Comparison of ENCODE assay signal across 14 cellular contexts in genomic region chr10:49471532-49471931, GRCh38.
A peak's percentile ranks its signal among the peaks of the same experiment; 100 is the strongest.
DNase-seq lines count a peak whose midpoint lies in the region; ATAC-seq, FAIRE-seq and TF ChIP-seq lines count a peak whose summit lies in the region.
"Had no signal": no experiment of that assay in that cellular context is flagged by ENCODE, and none has a peak within 500 bp of the region (broad histone marks: within the 10 kb centered on the region; RNA-seq: fewer than 3 reads in every experiment).

No MANE protein-coding gene starts in this region.

- H3K36me3 Mint-ChIP-seq in GM23338 (ENCODE audit: low read depth) = peaks cover 16% of the 10 kb centered on the region
- peaks cover 69% of the 10 kb centered on the region for H3K36me3 Mint-ChIP-seq in memory B cell
- H3K36me3 Mint-ChIP-seq in osteocyte (ENCODE audit: unreplicated experiment) = peaks cover 73% of the 10 kb centered on the region

- no peak for TF ChIP-seq CTCF in GM23338 (conservative IDR thresholded peaks at IDR 0.05; ENCODE audit: low read depth in 2 of 2)
- no peak for TF ChIP-seq CTCF in bronchial epithelial cell (IDR thresholded peaks at IDR 0.05; ENCODE audit: insufficient read depth, low read length, severe bottlenecking)
- TF ChIP-seq CTCF in osteocyte (IDR thresholded peaks at IDR 0.05) = no peak
- no peak for TF ChIP-seq CTCF in thyroid gland (IDR thresholded peaks at IDR 0.05)

- H3K9me3 ChIP-seq in thyroid gland = no peaks in the 10 kb centered on the region

- FAIRE-seq in bronchial epithelial cell (lab: Jason Lieb, UNC) = no peak

- no peaks in the 10 kb centered on the region for H3K4me1 ChIP-seq in GM23338 (ENCODE audit: insufficient read depth)
- no peaks in the 10 kb centered on the region for H3K4me1 ChIP-seq in thyroid gland
- H3K4me1 ChIP-seq: BLaER1 treated with 17β-estradiol and CSF1 and Interleukin-3, amounts not matched to agents 10 nM and 100 nM had no signal

- TF ChIP-seq POLR2A in thyroid gland (IDR thresholded peaks at IDR 0.05) = no peak

- no peak overlapping the region for H2AFZ ChIP-seq in GM23338
- H2AFZ ChIP-seq: GM23248 had no signal

- H3K4me2 ChIP-seq in GM23338 = no peak overlapping the region
- H3K4me2 ChIP-seq: BLaER1 treated with 17β-estradiol and CSF1 and Interleukin-3, amounts not matched to agents 10 nM and 100 nM had no signal

- H3K4me3 Mint-ChIP-seq in GM23338 = no peak overlapping the region
- no peak overlapping the region for H3K4me3 Mint-ChIP-seq in memory B cell
- H3K4me3 Mint-ChIP-seq in osteocyte (ENCODE audit: unreplicated experiment) = no peak overlapping the region
- H3K4me3 Mint-ChIP-seq: CD4-positive, CD25-positive, alpha-beta regulatory T cell had no signal

- DNase-seq in GM23338 (ENCODE audit: low spot score) = no peak
- DNase-seq in bronchial epithelial cell (ENCODE audit: low read depth) = peak; percentile 36
- DNase-seq in memory B cell (ENCODE audit: low spot score in 2 of 2) = no peak
- DNase-seq in osteocyte (ENCODE audit: extremely low spot score, unreplicated experiment) = no peak
- no peak for DNase-seq in thyroid gland
- no peak for DNase-seq in activated gamma-delta T cell (lab: John Stamatoyannopoulos, UW)
- DNase-seq: ACHN; CD4-positive, CD25-positive, alpha-beta regulatory T cell; DMS53; GF-D8; GM23248; H7 had no signal

- no peaks in the 10 kb centered on the region for H3K9me2 ChIP-seq in GM23338 (ENCODE audit: insufficient read depth)

- H3F3A ChIP-seq in GM23338 (replicated peaks; ENCODE audit: low read depth) = no peaks in the 10 kb centered on the region

- H3K27ac Mint-ChIP-seq in GM23338 (peak overlapping the region; percentile 31; the same call in 1 of the 2 replicates), memory B cell (peak overlapping the region; percentile 3), osteocyte (ENCODE audit: unreplicated experiment) (peak overlapping the region; percentile 39)
- H3K27ac Mint-ChIP-seq: CD4-positive, CD25-positive, alpha-beta regulatory T cell had no signal

- intact Hi-C loops in thyroid gland (cut with DNase I) = no loop called here

- H3K4me1 Mint-ChIP-seq in GM23338 (0 out of 3 replicates have a peak, but pooled peaks cover under 1% of the 10 kb centered on the region), memory B cell (no peaks in the 10 kb centered on the region), osteocyte (ENCODE audit: unreplicated experiment) (peaks cover 13% of the 10 kb centered on the region)

- no peak overlapping the region for H3K27ac ChIP-seq in GM23338 (ENCODE audit: low read depth)
- H3K27ac ChIP-seq in thyroid gland = no peak overlapping the region
- H3K27ac ChIP-seq: BLaER1 treated with 17β-estradiol and CSF1 and Interleukin-3, amounts not matched to agents 10 nM and 100 nM; GM23248 had no signal

- H3K79me2 ChIP-seq in GM23338 (replicated peaks; ENCODE audit: insufficient read depth) = no peaks in the 10 kb centered on the region

- H3K9me3 Mint-ChIP-seq in GM23338 (0 out of 3 replicates have a peak, but pooled peaks cover under 1% of the 10 kb centered on the region), memory B cell (no peaks in the 10 kb centered on the region), osteocyte (ENCODE audit: unreplicated experiment) (no peaks in the 10 kb centered on the region)

- H3K27me3 Mint-ChIP-seq in GM23338 (ENCODE audit: insufficient read depth, low read depth, poor library complexity) (peaks cover 3% of the 10 kb centered on the region), memory B cell (no peaks in the 10 kb centered on the region), osteocyte (ENCODE audit: unreplicated experiment) (no peaks in the 10 kb centered on the region)
- H3K27me3 Mint-ChIP-seq: CD4-positive, CD25-positive, alpha-beta regulatory T cell had no signal

- no peaks in the 10 kb centered on the region; the same call in 1 of the 2 replicates for H3K36me3 ChIP-seq in GM23338 (ENCODE audit: insufficient read depth)
- peaks cover 16% of the 10 kb centered on the region for H3K36me3 ChIP-seq in bronchial epithelial cell (ENCODE audit: control insufficient read depth, insufficient read depth, low read length)
- H3K36me3 ChIP-seq in thyroid gland = peaks cover 40 to 46% of the 10 kb centered on the region in 2 donors

- 82 to 85% methylated on average over 3 of the region's 3 CpGs for WGBS in thyroid gland, 2 donors

- no peaks in the 10 kb centered on the region for H3K27me3 ChIP-seq in GM23338 (ENCODE audit: insufficient read depth)
- H3K27me3 ChIP-seq in bronchial epithelial cell (ENCODE audit: control insufficient read depth, insufficient read depth, low read length) = no peaks in the 10 kb centered on the region
- H3K27me3 ChIP-seq in thyroid gland = no peaks in the 10 kb centered on the region
- H3K27me3 ChIP-seq: BLaER1 treated with 17β-estradiol and CSF1 and Interleukin-3, amounts not matched to agents 10 nM and 100 nM had no signal

- no peaks in the 10 kb centered on the region for H4K20me1 ChIP-seq in GM23338 (replicated peaks; ENCODE audit: insufficient read depth)
- H4K20me1 ChIP-seq: BLaER1 treated with 17β-estradiol and CSF1 and Interleukin-3, amounts not matched to agents 10 nM and 100 nM had no signal

- H3K4me3 ChIP-seq in GM23338 = no peak overlapping the region
- no peak overlapping the region for H3K4me3 ChIP-seq in bronchial epithelial cell (ENCODE audit: low read depth, low read length)
- no peak overlapping the region for H3K4me3 ChIP-seq in thyroid gland (replicated peaks in 1 of 3)
- H3K4me3 ChIP-seq: BLaER1 treated with 17β-estradiol and CSF1 and Interleukin-3, amounts not matched to agents 10 nM and 100 nM; GM23248 had no signal

- ATAC-seq in GM23338 (no peak), memory B cell (ENCODE audit: low read depth) (no peak), GM21381 (IDR thresholded peaks at IDR 0.05; ENCODE audit: unreplicated experiment) (no peak)

TF ChIP-seq in GM23338, 12 proteins besides CTCF, POLR2A, EP300 and RAD21:
- TF ChIP-seq JUNB (IDR thresholded peaks at IDR 0.05; ENCODE audit: unreplicated experiment) (no peak), EZH2phosphoT487 (IDR thresholded peaks at IDR 0.05; ENCODE audit: unreplicated experiment) (no peak), ZNF114 (CRISPR knock-in tag; IDR thresholded peaks at IDR 0.05) (no peak)
TF ChIP-seq in GM23338: peak in this region for 0.
